Comparison of ENCODE assay signal across 2 cellular contexts in genomic region chrX:153726286-153727107, GRCh38.
TF ChIP-seq lines count a peak whose summit lies in the region.

No MANE protein-coding gene starts in this region.

TF ChIP-seq in GM23338, 12 proteins besides CTCF, POLR2A, EP300 and RAD21:
- TF ChIP-seq EZH2 (IDR thresholded peaks at IDR 0.05; ENCODE audit: low read depth, unreplicated experiment) (no peak), NANOG (IDR thresholded peaks at IDR 0.05; ENCODE audit: borderline replicate concordance) (no peak), ZNF114 (CRISPR knock-in tag; IDR thresholded peaks at IDR 0.05) (no peak), CREB1 (CRISPR knock-in tag; IDR thresholded peaks at IDR 0.05; ENCODE audit: low read depth) (no peak), JUNB (IDR thresholded peaks at IDR 0.05; ENCODE audit: unreplicated experiment) (no peak), STAT1 (IDR thresholded peaks at IDR 0.05; ENCODE audit: unreplicated experiment) (no peak)
- TF ChIP-seq, protein P1, sequence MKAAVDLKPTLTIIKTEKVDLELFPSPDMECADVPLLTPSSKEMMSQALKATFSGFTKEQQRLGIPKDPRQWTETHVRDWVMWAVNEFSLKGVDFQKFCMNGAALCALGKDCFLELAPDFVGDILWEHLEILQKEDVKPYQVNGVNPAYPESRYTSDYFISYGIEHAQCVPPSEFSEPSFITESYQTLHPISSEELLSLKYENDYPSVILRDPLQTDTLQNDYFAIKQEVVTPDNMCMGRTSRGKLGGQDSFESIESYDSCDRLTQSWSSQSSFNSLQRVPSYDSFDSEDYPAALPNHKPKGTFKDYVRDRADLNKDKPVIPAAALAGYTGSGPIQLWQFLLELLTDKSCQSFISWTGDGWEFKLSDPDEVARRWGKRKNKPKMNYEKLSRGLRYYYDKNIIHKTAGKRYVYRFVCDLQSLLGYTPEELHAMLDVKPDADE (IDR thresholded peaks at IDR 0.05), result no peak
TF ChIP-seq in GM23338: peak in this region for 0.

TF ChIP-seq in WTC11, 78 proteins besides CTCF, POLR2A, EP300 and RAD21:
- no peak for TF ChIP-seq ATF1 (CRISPR knock-in tag; IDR thresholded peaks at IDR 0.05)
- TF ChIP-seq NFE2L1 (CRISPR knock-in tag; IDR thresholded peaks at IDR 0.05), result 0 out of 2 replicates have a peak, but pooled peaks have one; percentile 33
- TF ChIP-seq ZNF219 (CRISPR knock-in tag; IDR thresholded peaks at IDR 0.05; ENCODE audit: borderline replicate concordance), result no peak
- TF ChIP-seq NR1H2 (CRISPR knock-in tag; IDR thresholded peaks at IDR 0.05), result peak; percentile 33; the same call in 1 of the 2 replicates
- TF ChIP-seq NR2C2 (CRISPR knock-in tag; IDR thresholded peaks at IDR 0.05), result no peak
- no peak for TF ChIP-seq IRF2 (CRISPR knock-in tag; IDR thresholded peaks at IDR 0.05; ENCODE audit: borderline replicate concordance, low read depth)
- TF ChIP-seq SP1 (CRISPR knock-in tag; conservative IDR thresholded peaks at IDR 0.05), result 0 out of 2 replicates have a peak, but pooled peaks have one; percentile 23
- no peak for TF ChIP-seq PRRX2 (CRISPR knock-in tag; IDR thresholded peaks at IDR 0.05)
- TF ChIP-seq ZNF121 (CRISPR knock-in tag; IDR thresholded peaks at IDR 0.05), result peak; percentile 76
